ENCODE assay signal across 19 cellular contexts in genomic region chr11:2765491-2765890, GRCh38.
DNase-seq lines count a peak whose midpoint lies in the region; ATAC-seq, FAIRE-seq and TF ChIP-seq lines count a peak whose summit lies in the region.
"Had no signal": no experiment of that assay in that cellular context is flagged by ENCODE, and none has a peak within 500 bp of the region (broad histone marks: within the 10 kb centered on the region; RNA-seq: fewer than 3 reads in every experiment).

No MANE protein-coding gene starts in this region.

- H3K27me3 ChIP-seq in K562 (ENCODE audit: control insufficient read depth in 2 of 2, insufficient read depth in 2 of 2, low read length in 2 of 2) = no peaks in the 10 kb centered on the region
- H3K27me3 ChIP-seq: BLaER1 had no signal

- H3K36me3 ChIP-seq in HEK293 (ENCODE audit: control insufficient read depth in 2 of 2, insufficient read depth in 1 of 2, low read length in 2 of 2) (no peaks in the 10 kb centered on the region), K562 (ENCODE audit: control insufficient read depth, insufficient read depth, low read length) (no peaks in the 10 kb centered on the region)
- H3K36me3 ChIP-seq: BLaER1 had no signal

- H3K4me3 ChIP-seq in HEK293 (ENCODE audit: low read depth, low read length) (no peak overlapping the region), K562 (no peak overlapping the region)
- H3K4me3 ChIP-seq: BLaER1, GM23338 had no signal

- in situ Hi-C loops in K562 (cut with MboI) = no loop called here

- TF ChIP-seq EP300 in K562 (IDR thresholded peaks at IDR 0.05; ENCODE audit: low read length) = no peak

- H3K27ac ChIP-seq in HEK293 (ENCODE audit: extremely low read depth, low read depth, low read length) (no peak overlapping the region), K562 (ENCODE audit: extremely low read depth, low read depth, low read length) (no peak overlapping the region)
- H3K27ac ChIP-seq: BLaER1, C4-2B had no signal

- H3K4me1 ChIP-seq in HEK293 (ENCODE audit: control insufficient read depth, insufficient read depth, low read length) (no peaks in the 10 kb centered on the region), K562 (replicated peaks in 1 of 2; ENCODE audit: control insufficient read depth in 2 of 2, insufficient read depth in 2 of 2, low read length in 2 of 2) (peaks cover 9 to 28% of the 10 kb centered on the region in 2 experiments; a peak in 4 of 5 replicates)
- H3K4me1 ChIP-seq: Caco-2 had no signal

- H3K9ac ChIP-seq in K562 (ENCODE audit: insufficient read depth in 1 of 2, low read depth in 2 of 2, low read length in 2 of 2) = no peak overlapping the region
- H3K9ac ChIP-seq: BLaER1 had no signal

- peaks cover 3% of the 10 kb centered on the region for H3K9me1 ChIP-seq in K562 (ENCODE audit: control insufficient read depth, insufficient read depth, low read length)

- H2AFZ ChIP-seq in K562 (ENCODE audit: low read depth, low read length) = peak overlapping the region; percentile 71; the same call in 1 of the 2 replicates
- H2AFZ ChIP-seq: GM23338 had no signal

- DNase-seq in K562 (ENCODE audit: extremely low read depth in 1 of 4, low spot score in 3 of 4) (no peak), hippocampal formation (lab: John Stamatoyannopoulos, UW) (no peak), NCI-H2227 (lab: John Stamatoyannopoulos, UW; ENCODE audit: unreplicated experiment) (no peak)
- DNase-seq: Caco-2; CD4-positive, CD25-positive, alpha-beta regulatory T cell; CD8-positive, alpha-beta T cell; DMS153; DND-41; H9; HFFc6 had no signal

- TF ChIP-seq POLR2A in K562 (conservative IDR thresholded peaks at IDR 0.05) = no peak

- POLR2A ChIA-PET in HEK293 (lab: Yijun Ruan, JAX) = no interaction called here
- POLR2A ChIA-PET in K562 (lab: Yijun Ruan, JAX) = interaction anchor here (1.3 kb wide), 1 partner anchor 24 kb away, joined by 3 read pairs; no protein-coding TSS in a partner anchor

- no TSS peak for BruUV-seq in K562 (replicated peaks; lab: Mats Ljungman, UMichigan)

- no peak overlapping the region for H3K4me2 ChIP-seq in K562 (ENCODE audit: insufficient read depth, low read length)
- H3K4me2 ChIP-seq: BLaER1, GM23338 had no signal

- CTCF ChIA-PET in HEK293 (lab: Yijun Ruan, JAX) (no interaction called here), K562 (lab: Yijun Ruan, JAX; ENCODE audit: low intra/inter-chr PET ratio) (no interaction called here)

- no peaks in the 10 kb centered on the region for H3K9me3 ChIP-seq in HEK293 (ENCODE audit: control insufficient read depth, insufficient read depth, low read depth, low read length)
- H3K9me3 ChIP-seq in K562 (replicated peaks; ENCODE audit: control insufficient read depth, insufficient read depth, low read depth, low read length) = no peaks in the 10 kb centered on the region
- H3K9me3 ChIP-seq: BLaER1 had no signal

- no peaks in the 10 kb centered on the region for H3K79me2 ChIP-seq in K562 (ENCODE audit: control insufficient read depth, insufficient read depth, low read length)

- WGBS in K562 (ENCODE audit: insufficient coverage, low coverage, missing lambda C conversion rate) = 49% methylated on average over 3 of the region's 3 CpGs

- no peaks in the 10 kb centered on the region for H4K20me1 ChIP-seq in K562 (replicated peaks; ENCODE audit: control insufficient read depth, insufficient read depth, low read length)
- H4K20me1 ChIP-seq: BLaER1 had no signal

- ATAC-seq in K562 (no peak), GM19455 (IDR thresholded peaks at IDR 0.05; ENCODE audit: unreplicated experiment) (no peak)
- ATAC-seq: CD8-positive, alpha-beta T cell; GM23338; HCT116 had no signal

- FAIRE-seq in K562 (lab: Jason Lieb, UNC) (no peak), islet of Langerhans (lab: Jason Lieb, UNC) (peak; percentile 65)
- FAIRE-seq: G401.6, GM12892 had no signal

- TF ChIP-seq CTCF in HEK293 (tag by site-specific recombination; IDR thresholded peaks at IDR 0.05) = no peak
- no peak for TF ChIP-seq CTCF in K562 (IDR thresholded peaks at IDR 0.05 in 2 of 3, conservative IDR thresholded peaks at IDR 0.05 in 1 of 3; ENCODE audit: insufficient read depth in 2 of 3, low read depth in 1 of 3, low read length in 3 of 3)

- TF ChIP-seq RAD21 in K562 (CRISPR knock-in tag; conservative IDR thresholded peaks at IDR 0.05 in 1 of 2, IDR thresholded peaks at IDR 0.05 in 1 of 2) = no peak

- intact Hi-C loops in K562 (cut with micrococcal nuclease) = no loop called here

TF ChIP-seq in HEK293, 187 proteins besides CTCF, POLR2A, EP300 and RAD21:
- no peak for TF ChIP-seq ZBTB8A (tag by site-specific recombination; IDR thresholded peaks at IDR 0.05)
- peak; percentile 51 for TF ChIP-seq SETDB1 (IDR thresholded peaks at IDR 0.05; ENCODE audit: insufficient read length, low read length)

TF ChIP-seq in K562, 482 proteins besides CTCF, POLR2A, EP300 and RAD21:
- TF ChIP-seq, protein P1, sequence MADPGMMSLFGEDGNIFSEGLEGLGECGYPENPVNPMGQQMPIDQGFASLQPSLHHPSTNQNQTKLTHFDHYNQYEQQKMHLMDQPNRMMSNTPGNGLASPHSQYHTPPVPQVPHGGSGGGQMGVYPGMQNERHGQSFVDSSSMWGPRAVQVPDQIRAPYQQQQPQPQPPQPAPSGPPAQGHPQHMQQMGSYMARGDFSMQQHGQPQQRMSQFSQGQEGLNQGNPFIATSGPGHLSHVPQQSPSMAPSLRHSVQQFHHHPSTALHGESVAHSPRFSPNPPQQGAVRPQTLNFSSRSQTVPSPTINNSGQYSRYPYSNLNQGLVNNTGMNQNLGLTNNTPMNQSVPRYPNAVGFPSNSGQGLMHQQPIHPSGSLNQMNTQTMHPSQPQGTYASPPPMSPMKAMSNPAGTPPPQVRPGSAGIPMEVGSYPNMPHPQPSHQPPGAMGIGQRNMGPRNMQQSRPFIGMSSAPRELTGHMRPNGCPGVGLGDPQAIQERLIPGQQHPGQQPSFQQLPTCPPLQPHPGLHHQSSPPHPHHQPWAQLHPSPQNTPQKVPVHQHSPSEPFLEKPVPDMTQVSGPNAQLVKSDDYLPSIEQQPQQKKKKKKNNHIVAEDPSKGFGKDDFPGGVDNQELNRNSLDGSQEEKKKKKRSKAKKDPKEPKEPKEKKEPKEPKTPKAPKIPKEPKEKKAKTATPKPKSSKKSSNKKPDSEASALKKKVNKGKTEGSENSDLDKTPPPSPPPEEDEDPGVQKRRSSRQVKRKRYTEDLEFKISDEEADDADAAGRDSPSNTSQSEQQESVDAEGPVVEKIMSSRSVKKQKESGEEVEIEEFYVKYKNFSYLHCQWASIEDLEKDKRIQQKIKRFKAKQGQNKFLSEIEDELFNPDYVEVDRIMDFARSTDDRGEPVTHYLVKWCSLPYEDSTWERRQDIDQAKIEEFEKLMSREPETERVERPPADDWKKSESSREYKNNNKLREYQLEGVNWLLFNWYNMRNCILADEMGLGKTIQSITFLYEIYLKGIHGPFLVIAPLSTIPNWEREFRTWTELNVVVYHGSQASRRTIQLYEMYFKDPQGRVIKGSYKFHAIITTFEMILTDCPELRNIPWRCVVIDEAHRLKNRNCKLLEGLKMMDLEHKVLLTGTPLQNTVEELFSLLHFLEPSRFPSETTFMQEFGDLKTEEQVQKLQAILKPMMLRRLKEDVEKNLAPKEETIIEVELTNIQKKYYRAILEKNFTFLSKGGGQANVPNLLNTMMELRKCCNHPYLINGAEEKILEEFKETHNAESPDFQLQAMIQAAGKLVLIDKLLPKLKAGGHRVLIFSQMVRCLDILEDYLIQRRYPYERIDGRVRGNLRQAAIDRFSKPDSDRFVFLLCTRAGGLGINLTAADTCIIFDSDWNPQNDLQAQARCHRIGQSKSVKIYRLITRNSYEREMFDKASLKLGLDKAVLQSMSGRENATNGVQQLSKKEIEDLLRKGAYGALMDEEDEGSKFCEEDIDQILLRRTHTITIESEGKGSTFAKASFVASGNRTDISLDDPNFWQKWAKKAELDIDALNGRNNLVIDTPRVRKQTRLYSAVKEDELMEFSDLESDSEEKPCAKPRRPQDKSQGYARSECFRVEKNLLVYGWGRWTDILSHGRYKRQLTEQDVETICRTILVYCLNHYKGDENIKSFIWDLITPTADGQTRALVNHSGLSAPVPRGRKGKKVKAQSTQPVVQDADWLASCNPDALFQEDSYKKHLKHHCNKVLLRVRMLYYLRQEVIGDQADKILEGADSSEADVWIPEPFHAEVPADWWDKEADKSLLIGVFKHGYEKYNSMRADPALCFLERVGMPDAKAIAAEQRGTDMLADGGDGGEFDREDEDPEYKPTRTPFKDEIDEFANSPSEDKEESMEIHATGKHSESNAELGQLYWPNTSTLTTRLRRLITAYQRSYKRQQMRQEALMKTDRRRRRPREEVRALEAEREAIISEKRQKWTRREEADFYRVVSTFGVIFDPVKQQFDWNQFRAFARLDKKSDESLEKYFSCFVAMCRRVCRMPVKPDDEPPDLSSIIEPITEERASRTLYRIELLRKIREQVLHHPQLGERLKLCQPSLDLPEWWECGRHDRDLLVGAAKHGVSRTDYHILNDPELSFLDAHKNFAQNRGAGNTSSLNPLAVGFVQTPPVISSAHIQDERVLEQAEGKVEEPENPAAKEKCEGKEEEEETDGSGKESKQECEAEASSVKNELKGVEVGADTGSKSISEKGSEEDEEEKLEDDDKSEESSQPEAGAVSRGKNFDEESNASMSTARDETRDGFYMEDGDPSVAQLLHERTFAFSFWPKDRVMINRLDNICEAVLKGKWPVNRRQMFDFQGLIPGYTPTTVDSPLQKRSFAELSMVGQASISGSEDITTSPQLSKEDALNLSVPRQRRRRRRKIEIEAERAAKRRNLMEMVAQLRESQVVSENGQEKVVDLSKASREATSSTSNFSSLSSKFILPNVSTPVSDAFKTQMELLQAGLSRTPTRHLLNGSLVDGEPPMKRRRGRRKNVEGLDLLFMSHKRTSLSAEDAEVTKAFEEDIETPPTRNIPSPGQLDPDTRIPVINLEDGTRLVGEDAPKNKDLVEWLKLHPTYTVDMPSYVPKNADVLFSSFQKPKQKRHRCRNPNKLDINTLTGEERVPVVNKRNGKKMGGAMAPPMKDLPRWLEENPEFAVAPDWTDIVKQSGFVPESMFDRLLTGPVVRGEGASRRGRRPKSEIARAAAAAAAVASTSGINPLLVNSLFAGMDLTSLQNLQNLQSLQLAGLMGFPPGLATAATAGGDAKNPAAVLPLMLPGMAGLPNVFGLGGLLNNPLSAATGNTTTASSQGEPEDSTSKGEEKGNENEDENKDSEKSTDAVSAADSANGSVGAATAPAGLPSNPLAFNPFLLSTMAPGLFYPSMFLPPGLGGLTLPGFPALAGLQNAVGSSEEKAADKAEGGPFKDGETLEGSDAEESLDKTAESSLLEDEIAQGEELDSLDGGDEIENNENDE (IDR thresholded peaks at IDR 0.05; ENCODE audit: low read depth, low read length) = no peak
- TF ChIP-seq ZNF316 (IDR thresholded peaks at IDR 0.05) (peak; percentile 92), C11orf30 (IDR thresholded peaks at IDR 0.05; ENCODE audit: low read depth) (peak; percentile 81), JUND (IDR thresholded peaks at IDR 0.05; ENCODE audit: borderline replicate concordance, low read depth, low read length) (no peak), JUND (tag; IDR thresholded peaks at IDR 0.05; ENCODE audit: borderline replicate concordance, low read depth, low read length) (no peak)
TF ChIP-seq in K562: peak in this region for 2.

Comparison
In these comparisons a context has a peak if more than half of its experiments do, and no peak if none do; other contexts are left out.
1. Of the 44 proteins assayed by ChIP-seq in both K562 and HEK293: peak only in K562: none; only in HEK293: SETDB1; in both: none; in neither: 43.